Comparison of ENCODE assay signal across 11 cellular contexts in genomic region chr4:113584407-113585150, GRCh38.
DNase-seq lines count a peak whose midpoint lies in the region; ATAC-seq, FAIRE-seq and TF ChIP-seq lines count a peak whose summit lies in the region.
"Had no signal": no experiment of that assay in that cellular context is flagged by ENCODE, and none has a peak within 500 bp of the region (broad histone marks: within the 10 kb centered on the region; RNA-seq: fewer than 3 reads in every experiment).

No MANE protein-coding gene starts in this region.

- POLR2A ChIA-PET in K562 (lab: Yijun Ruan, JAX): no interaction called here

- peak overlapping the region in 1 of 2 experiments; percentile 31; a peak in 1 of 4 replicates for H3K9ac ChIP-seq in K562 (ENCODE audit: insufficient read depth in 1 of 2, low read depth in 2 of 2, low read length in 2 of 2)

- TF ChIP-seq CTCF in K562 (IDR thresholded peaks at IDR 0.05 in 2 of 3, conservative IDR thresholded peaks at IDR 0.05 in 1 of 3; ENCODE audit: insufficient read depth in 2 of 3, low read depth in 1 of 3, low read length in 3 of 3): no peak

- peak overlapping the region; percentile 33; the same call in 1 of the 2 replicates for H3K4me2 ChIP-seq in K562 (ENCODE audit: insufficient read depth, low read length)

- H3K4me1 ChIP-seq in K562 (replicated peaks in 1 of 2; ENCODE audit: control insufficient read depth in 2 of 2, insufficient read depth in 2 of 2, low read length in 2 of 2): no peaks in the 10 kb centered on the region; a peak in 2 of 5 replicates

- in situ Hi-C loops in ACHN (cut with HindIII; ENCODE audit: low pct_ligation_motif_present, low pct_unique_long_range_greater_than_20kb, low sequenced_read_pairs): no loop called here
- in situ Hi-C loops in K562 (cut with MboI): no loop called here

- CTCF ChIA-PET in K562 (lab: Yijun Ruan, JAX; ENCODE audit: low intra/inter-chr PET ratio): no interaction called here

- H3K27me3 ChIP-seq in K562 (ENCODE audit: control insufficient read depth in 2 of 2, insufficient read depth in 2 of 2, low read length in 2 of 2): no peaks in the 10 kb centered on the region

- intact Hi-C loops in K562 (cut with micrococcal nuclease): no loop called here

- TF ChIP-seq EP300 in K562 (IDR thresholded peaks at IDR 0.05; ENCODE audit: low read length): no peak

- no peaks in the 10 kb centered on the region for H3K36me3 ChIP-seq in K562 (ENCODE audit: control insufficient read depth, insufficient read depth, low read length)

- TF ChIP-seq RAD21 in K562 (CRISPR knock-in tag; conservative IDR thresholded peaks at IDR 0.05 in 1 of 2, IDR thresholded peaks at IDR 0.05 in 1 of 2): no peak

- FAIRE-seq in HTR-8/SVneo (lab: Jason Lieb, UNC): no peak
- FAIRE-seq in K562 (lab: Jason Lieb, UNC): peak; percentile 81
- FAIRE-seq: colon had no signal

- no peaks in the 10 kb centered on the region for H3K9me1 ChIP-seq in K562 (ENCODE audit: control insufficient read depth, insufficient read depth, low read length)

- no peak overlapping the region for H3K4me3 ChIP-seq in K562

- peak overlapping the region; percentile 70 for H3K27ac ChIP-seq in K562 (ENCODE audit: extremely low read depth, low read depth, low read length)

- DNase-seq in ACHN: peak; percentile 25
- DNase-seq in HTR-8/SVneo (ENCODE audit: insufficient read length, low spot score): peak; percentile 9
- DNase-seq in K562 (ENCODE audit: extremely low read depth in 1 of 4, low spot score in 3 of 4): peak; percentile 27 to 80 (median 38)
- DNase-seq in islet precursor cell: peak; percentile 72
- no peak for DNase-seq in stimulated activated naive CD4-positive, alpha-beta T cell treated with Interleukin-2 at 50 U/mL for 16 hours (lab: John Stamatoyannopoulos, UW)
- no peak for DNase-seq in HK-2 (ENCODE audit: unreplicated experiment)
- no peak for DNase-seq in GM19238 (ENCODE audit: insufficient read length, low spot score)
- DNase-seq: CD4-positive, alpha-beta T cell; MM.1S had no signal

- H2AFZ ChIP-seq in K562 (ENCODE audit: low read depth, low read length): peak overlapping the region; percentile 56; the same call in 1 of the 2 replicates

- WGBS in K562 (ENCODE audit: insufficient coverage, low coverage, missing lambda C conversion rate): 4% methylated on average over 4 of the region's 4 CpGs

- no peaks in the 10 kb centered on the region for H3K9me3 ChIP-seq in K562 (replicated peaks; ENCODE audit: control insufficient read depth, insufficient read depth, low read depth, low read length)

- H4K20me1 ChIP-seq in K562 (replicated peaks; ENCODE audit: control insufficient read depth, insufficient read depth, low read length): no peaks in the 10 kb centered on the region

- ATAC-seq in K562 (peak; percentile 90), GM19467 (IDR thresholded peaks at IDR 0.05; ENCODE audit: unreplicated experiment) (no peak)

- no TSS peak for BruUV-seq in K562 (replicated peaks; lab: Mats Ljungman, UMichigan)

- no peaks in the 10 kb centered on the region for H3K79me2 ChIP-seq in K562 (ENCODE audit: control insufficient read depth, insufficient read depth, low read length)

- no peak for TF ChIP-seq POLR2A in K562 (conservative IDR thresholded peaks at IDR 0.05)

TF ChIP-seq in K562, 482 proteins besides CTCF, POLR2A, EP300 and RAD21 (continues in another document):
- TF ChIP-seq SRSF7 (optimal IDR thresholded peaks at IDR 0.05; ENCODE audit: low read depth, low read length): no peak
- peak; percentile 38 for TF ChIP-seq ZNF316 (IDR thresholded peaks at IDR 0.05)
- TF ChIP-seq, protein P1, sequence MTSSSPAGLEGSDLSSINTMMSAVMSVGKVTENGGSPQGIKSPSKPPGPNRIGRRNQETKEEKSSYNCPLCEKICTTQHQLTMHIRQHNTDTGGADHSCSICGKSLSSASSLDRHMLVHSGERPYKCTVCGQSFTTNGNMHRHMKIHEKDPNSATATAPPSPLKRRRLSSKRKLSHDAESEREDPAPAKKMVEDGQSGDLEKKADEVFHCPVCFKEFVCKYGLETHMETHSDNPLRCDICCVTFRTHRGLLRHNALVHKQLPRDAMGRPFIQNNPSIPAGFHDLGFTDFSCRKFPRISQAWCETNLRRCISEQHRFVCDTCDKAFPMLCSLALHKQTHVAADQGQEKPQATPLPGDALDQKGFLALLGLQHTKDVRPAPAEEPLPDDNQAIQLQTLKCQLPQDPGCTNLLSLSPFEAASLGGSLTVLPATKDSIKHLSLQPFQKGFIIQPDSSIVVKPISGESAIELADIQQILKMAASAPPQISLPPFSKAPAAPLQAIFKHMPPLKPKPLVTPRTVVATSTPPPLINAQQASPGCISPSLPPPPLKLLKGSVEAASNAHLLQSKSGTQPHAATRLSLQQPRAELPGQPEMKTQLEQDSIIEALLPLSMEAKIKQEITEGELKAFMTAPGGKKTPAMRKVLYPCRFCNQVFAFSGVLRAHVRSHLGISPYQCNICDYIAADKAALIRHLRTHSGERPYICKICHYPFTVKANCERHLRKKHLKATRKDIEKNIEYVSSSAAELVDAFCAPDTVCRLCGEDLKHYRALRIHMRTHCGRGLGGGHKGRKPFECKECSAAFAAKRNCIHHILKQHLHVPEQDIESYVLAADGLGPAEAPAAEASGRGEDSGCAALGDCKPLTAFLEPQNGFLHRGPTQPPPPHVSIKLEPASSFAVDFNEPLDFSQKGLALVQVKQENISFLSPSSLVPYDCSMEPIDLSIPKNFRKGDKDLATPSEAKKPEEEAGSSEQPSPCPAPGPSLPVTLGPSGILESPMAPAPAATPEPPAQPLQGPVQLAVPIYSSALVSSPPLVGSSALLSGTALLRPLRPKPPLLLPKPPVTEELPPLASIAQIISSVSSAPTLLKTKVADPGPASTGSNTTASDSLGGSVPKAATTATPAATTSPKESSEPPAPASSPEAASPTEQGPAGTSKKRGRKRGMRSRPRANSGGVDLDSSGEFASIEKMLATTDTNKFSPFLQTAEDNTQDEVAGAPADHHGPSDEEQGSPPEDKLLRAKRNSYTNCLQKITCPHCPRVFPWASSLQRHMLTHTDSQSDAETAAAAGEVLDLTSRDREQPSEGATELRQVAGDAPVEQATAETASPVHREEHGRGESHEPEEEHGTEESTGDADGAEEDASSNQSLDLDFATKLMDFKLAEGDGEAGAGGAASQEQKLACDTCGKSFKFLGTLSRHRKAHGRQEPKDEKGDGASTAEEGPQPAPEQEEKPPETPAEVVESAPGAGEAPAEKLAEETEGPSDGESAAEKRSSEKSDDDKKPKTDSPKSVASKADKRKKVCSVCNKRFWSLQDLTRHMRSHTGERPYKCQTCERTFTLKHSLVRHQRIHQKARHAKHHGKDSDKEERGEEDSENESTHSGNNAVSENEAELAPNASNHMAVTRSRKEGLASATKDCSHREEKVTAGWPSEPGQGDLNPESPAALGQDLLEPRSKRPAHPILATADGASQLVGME (CRISPR knock-in tag; IDR thresholded peaks at IDR 0.05): no peak
- no peak for TF ChIP-seq KAT2B (IDR thresholded peaks at IDR 0.05; ENCODE audit: low read depth, low read length)
- no peak for TF ChIP-seq FOXK1 (CRISPR knock-in tag; IDR thresholded peaks at IDR 0.05; ENCODE audit: borderline replicate concordance)
- no peak for TF ChIP-seq GATA2 (CRISPR knock-in tag; IDR thresholded peaks at IDR 0.05)
- no peak for TF ChIP-seq ETV1 (tag; conservative IDR thresholded peaks at IDR 0.05; ENCODE audit: low read depth)
- TF ChIP-seq TEAD1 (CRISPR knock-in tag; IDR thresholded peaks at IDR 0.05): no peak
- TF ChIP-seq NFE2 (IDR thresholded peaks at IDR 0.05; ENCODE audit: low read depth): peak; percentile 70
- TF ChIP-seq DPF2 (IDR thresholded peaks at IDR 0.05): peak; percentile 37; the same call in 1 of the 2 replicates
- TF ChIP-seq TEAD4 (IDR thresholded peaks at IDR 0.05; ENCODE audit: low read length): peak; percentile 43
- TF ChIP-seq TEAD4 (CRISPR knock-in tag; IDR thresholded peaks at IDR 0.05; ENCODE audit: borderline replicate concordance): no peak
- TF ChIP-seq ZNF586 (CRISPR knock-in tag; conservative IDR thresholded peaks at IDR 0.05): no peak
- 0 out of 2 replicates have a peak, but pooled peaks have one; percentile 28 for TF ChIP-seq STAT5A (IDR thresholded peaks at IDR 0.05; ENCODE audit: borderline replicate concordance, low read length)
- TF ChIP-seq KAT8 (IDR thresholded peaks at IDR 0.05; ENCODE audit: low read depth): no peak
- peak; percentile 25; the same call in 1 of the 2 replicates for TF ChIP-seq SMARCE1 (IDR thresholded peaks at IDR 0.05)
- no peak for TF ChIP-seq JUN (IDR thresholded peaks at IDR 0.05; ENCODE audit: borderline replicate concordance, low read depth, low read length)
- TF ChIP-seq JUN (CRISPR knock-in tag; IDR thresholded peaks at IDR 0.05; ENCODE audit: borderline replicate concordance): no peak
- peak; percentile 37; the same call in 1 of the 2 replicates for TF ChIP-seq JUND (IDR thresholded peaks at IDR 0.05; ENCODE audit: borderline replicate concordance, low read depth, low read length)
- no peak for TF ChIP-seq JUND (tag; IDR thresholded peaks at IDR 0.05; ENCODE audit: borderline replicate concordance, low read depth, low read length)
- TF ChIP-seq C11orf30 (IDR thresholded peaks at IDR 0.05; ENCODE audit: low read depth): 0 out of 2 replicates have a peak, but pooled peaks have one; percentile 36
- TF ChIP-seq SNIP1 (IDR thresholded peaks at IDR 0.05; ENCODE audit: low read depth): no peak

Comparison
In these comparisons a context has a peak if more than half of its experiments do, and no peak if none do; other contexts are left out.
1. DNase-seq: peak in ACHN (single experiment), HTR-8/SVneo (single experiment), K562 (4 of 4) and islet precursor cell (single experiment); none in stimulated activated naive CD4-positive, alpha-beta T cell treated with Interleukin-2 at 50 U/mL for 16 hours (single experiment), HK-2 (single experiment) and GM19238 (single experiment).